ENCODE assay signal across 8 cellular contexts in genomic region chr3:10010546-10011465, GRCh38. TPM values are rescaled to one million over a fixed set of nuclear protein-coding genes. Genes with fewer than 3 reads are reported as not detected.
DNase-seq lines count a peak whose midpoint lies in the region; ATAC-seq and TF ChIP-seq lines count a peak whose summit lies in the region.

No MANE protein-coding gene starts in this region.

- H3K27me3 ChIP-seq in right lobe of liver = no peaks in the 10 kb centered on the region

- ATAC-seq in GM19328 (IDR thresholded peaks at IDR 0.05; ENCODE audit: unreplicated experiment) (peak; percentile 74), HG03442 (IDR thresholded peaks at IDR 0.05; ENCODE audit: unreplicated experiment) (peak; percentile 86), right lobe of liver (peak; percentile 91 to 96 (median 94))

- 2% methylated on average over 12 of the region's 60 CpGs for WGBS in right lobe of liver (ENCODE audit: insufficient coverage, low coverage, low lambda C conversion rate, missing lambda C conversion rate)

- intact Hi-C loops in right lobe of liver (cut with DNase I) = no loop called here

- peaks cover 0 to 20% (median 4%) of the 10 kb centered on the region in 4 donors for H3K4me1 ChIP-seq in right lobe of liver

- H3K27ac ChIP-seq in right lobe of liver = no peak overlapping the region

- TF ChIP-seq POLR2A in right lobe of liver (IDR thresholded peaks at IDR 0.05) = peak; percentile 60

- peak in 13 of 14 donors; percentile 32 to 93 (median 83) for DNase-seq in C1 segment of cervical spinal cord (lab: John Stamatoyannopoulos, UW)
- DNase-seq in NCI-H526 treated with DMSO at 0.1 percent for 48 hours (lab: John Stamatoyannopoulos, UW) = peak; percentile 82
- DNase-seq in activated CD4-positive, alpha-beta T cell treated with anti-CD3 and anti-CD28 coated beads, Interleukin-2, amount 50 U/mL, for 4 hours = peak; percentile 61 to 65
- DNase-seq in dermis microvascular lymphatic vessel endothelial cell (ENCODE audit: low read depth in 2 of 2) = peak; percentile 51 to 92
- DNase-seq in right lobe of liver = peak; percentile 99
- peak; percentile 83 for DNase-seq in stimulated activated CD4-positive, alpha-beta T cell treated with anti-CD3 and anti-CD28 coated beads, Interleukin-2, amount 100 ng/mL, for 48 hours

- H3K36me3 ChIP-seq in right lobe of liver = no peaks in the 10 kb centered on the region

- H3K4me3 ChIP-seq in right lobe of liver = peak overlapping the region; percentile 38 to 68 (median 52)

- no peaks in the 10 kb centered on the region for H3K9me3 ChIP-seq in right lobe of liver

- TF ChIP-seq CTCF in right lobe of liver (IDR thresholded peaks at IDR 0.05) = no peak

RNA-seq across cellular contexts. Expression of gene FANCD2, which starts 15.4 kb away (rescaled TPM):
- 11.3 and 20.4 TPM in 2 replicates for total RNA-seq in dermis microvascular lymphatic vessel endothelial cell
- total RNA-seq in right lobe of liver = 1 to 10 TPM in 4 of 6 experiments, under 1 TPM in 2; 0.40 to 4.8 (median 1.8) TPM

RNA-seq across cellular contexts. Expression of gene EMC3, which starts 24.2 kb away (rescaled TPM):
- total RNA-seq in dermis microvascular lymphatic vessel endothelial cell (38.1 and 44.9 TPM in 2 replicates), right lobe of liver (10 to 100 TPM; 37.3 to 67.9 (median 51.2) TPM)

RNA-seq across cellular contexts. Expression of gene PRRT3, which starts 58.6 kb away (rescaled TPM):
- 0.51 and 0.63 TPM in 2 replicates for total RNA-seq in dermis microvascular lymphatic vessel endothelial cell
- under 1 TPM; 0.19 to 0.92 (median 0.35) TPM for total RNA-seq in right lobe of liver
